ENCODE assay signal across 13 cellular contexts in genomic region chr17:55432358-55433028, GRCh38. TPM values are rescaled to one million over a fixed set of nuclear protein-coding genes. Genes with fewer than 3 reads are reported as not detected.
A peak's percentile ranks its signal among the peaks of the same experiment; 100 is the strongest.
DNase-seq lines count a peak whose midpoint lies in the region; ATAC-seq, FAIRE-seq and TF ChIP-seq lines count a peak whose summit lies in the region.
"Had no signal": no experiment of that assay in that cellular context is flagged by ENCODE, and none has a peak within 500 bp of the region (broad histone marks: within the 10 kb centered on the region; RNA-seq: fewer than 3 reads in every experiment).

No MANE protein-coding gene starts in this region.

- SMC1A ChIA-PET in GM12878 (lab: Charles Lee; ENCODE audit: uncharacterized antibody, unreplicated experiment) = interaction anchor here (0.7 to 17.7 kb wide), 10 partner anchors 8 to 82 kb away, joined by 3 to 359 read pairs (median 4); partner anchors contain the start of gene MMD

- H3K9me3 Mint-ChIP-seq in Calu3 (ENCODE audit: low read depth, unreplicated experiment) = no peaks in the 10 kb centered on the region

- 83% methylated on average over 4 of the region's 4 CpGs for whole genome bisulfite sequencing in GM12878 (ENCODE audit: insufficient coverage, insufficient replicate concordance, low lambda C conversion rate, missing lambda C conversion rate)

- peak overlapping the region; percentile 3; the same call in 1 of the 2 replicates for H2AFZ ChIP-seq in GM12878 (ENCODE audit: control insufficient read depth, low read depth, low read length)

- no peaks in the 10 kb centered on the region for H3K27me3 ChIP-seq in GM12878 (replicated peaks in 1 of 2; ENCODE audit: control insufficient read depth in 2 of 2, insufficient read depth in 2 of 2, low read length in 1 of 2)
- H3K27me3 ChIP-seq in muscle layer of duodenum (ENCODE audit: low read depth, low read length) = no peaks in the 10 kb centered on the region
- H3K27me3 ChIP-seq: dorsolateral prefrontal cortex had no signal

- no peak for ATAC-seq in GM12878

- in situ Hi-C loops in GM12878 (cut with MboI) = no loop called here

- POLR2A ChIA-PET in GM12878 (lab: Charles Lee) = interaction anchor here (1.2 to 6.6 kb wide), 4 partner anchors 12 to 80 kb away, joined by 3 to 106 read pairs (median 6); partner anchors contain the start of gene MMD

- TF ChIP-seq POLR2A in GM12878 (IDR thresholded peaks at IDR 0.05; ENCODE audit: low read depth, low read length) = no peak

- CTCF ChIA-PET in Calu3 (lab: Charles Lee) (interaction anchor here (0.6 to 1.7 kb wide), 3 partner anchors 11 to 318 kb away, joined by 3 to 5 read pairs (median 4); partner anchors contain the start of gene MMD), GM12878 (lab: Yijun Ruan, JAX) (interaction anchor here (0.7 to 1.4 kb wide), 7 partner anchors 13 to 440 kb away, joined by 3 to 5 read pairs (median 3); partner anchors contain the start of gene SMIM36)

- H3K4me2 ChIP-seq in GM12878 (ENCODE audit: control insufficient read depth, insufficient read depth) = no peak overlapping the region

- H4K20me1 ChIP-seq in GM12878 (ENCODE audit: control insufficient read depth, insufficient read depth) = no peaks in the 10 kb centered on the region

- H3K9ac ChIP-seq in GM12878 (ENCODE audit: control insufficient read depth, insufficient read depth, low read length) = no peak overlapping the region

- peaks cover 33% of the 10 kb centered on the region for H3K4me1 ChIP-seq in GM12878 (ENCODE audit: control insufficient read depth, insufficient read depth, low read length)
- H3K4me1 ChIP-seq in muscle layer of duodenum (ENCODE audit: control insufficient read depth in 1 of 2, insufficient read depth in 2 of 2, low read length in 2 of 2) = peaks cover 13 to 22% of the 10 kb centered on the region in 2 donors

- no peak for FAIRE-seq in GM12878 (lab: Jason Lieb, UNC)
- FAIRE-seq in frontal cortex (lab: Jason Lieb, UNC) = no peak

- no peak overlapping the region for H3K4me3 Mint-ChIP-seq in Calu3 (ENCODE audit: low read depth, unreplicated experiment)

- H3K4me3 ChIP-seq in GM12878 = no peak overlapping the region
- no peak overlapping the region for H3K4me3 ChIP-seq in muscle layer of duodenum (ENCODE audit: low read depth in 1 of 2, low read length in 2 of 2)
- H3K4me3 ChIP-seq: dorsolateral prefrontal cortex had no signal

- BruUV-seq in Calu3 (replicated peaks; lab: Mats Ljungman, UMichigan) (no TSS peak), GM12878 (replicated peaks; lab: Mats Ljungman, UMichigan) (no TSS peak)

- no peaks in the 10 kb centered on the region for H3K36me3 ChIP-seq in GM12878 (ENCODE audit: control insufficient read depth in 2 of 2, insufficient read depth in 2 of 2, low read length in 1 of 2)
- no peaks in the 10 kb centered on the region for H3K36me3 ChIP-seq in muscle layer of duodenum (ENCODE audit: control insufficient read depth in 1 of 2, insufficient read depth in 2 of 2, low read length in 2 of 2)

- intact Hi-C loops in Calu3 (cut with micrococcal nuclease; ENCODE audit: unreplicated experiment) (loop anchor here (2.0 to 5.0 kb wide), 2 partner anchors 65 to 82 kb away; no protein-coding TSS in a partner anchor), GM12878 (cut with micrococcal nuclease; ENCODE audit: unreplicated experiment) (no loop called here)

- no peaks in the 10 kb centered on the region for H3K36me3 Mint-ChIP-seq in Calu3 (ENCODE audit: insufficient read depth, unreplicated experiment)

- TF ChIP-seq CTCF in Calu3 (IDR thresholded peaks at IDR 0.05; ENCODE audit: unreplicated experiment) (no peak), GM12878 (IDR thresholded peaks at IDR 0.05 in 2 of 3, conservative IDR thresholded peaks at IDR 0.05 in 1 of 3; ENCODE audit: control insufficient read depth in 2 of 3, extremely low read depth in 1 of 3, insufficient read depth in 1 of 3, low read depth in 3 of 3, low read length in 3 of 3) (no peak)

- DNase-seq in Calu3 (no peak), MV-4-11 (lab: John Stamatoyannopoulos, UW) (peak; percentile 21), GM12878 (ENCODE audit: low read depth, low spot score) (no peak), NCI-H187 treated with DMSO at 0.1 percent for 48 hours (lab: John Stamatoyannopoulos, UW) (no peak), NCI-H1694 (lab: John Stamatoyannopoulos, UW) (no peak), frontal cortex (ENCODE audit: low spot score in 2 of 2) (no peak), NCI-H345 (lab: John Stamatoyannopoulos, UW) (no peak)
- DNase-seq: DMS 273 treated with DMSO at 0.1 percent for 48 hours, dorsolateral prefrontal cortex, midbrain, NCI-H146 had no signal

- peak overlapping the region; percentile 90 for H3K27ac Mint-ChIP-seq in Calu3 (ENCODE audit: unreplicated experiment)

- H3K9me3 ChIP-seq in GM12878 (replicated peaks; ENCODE audit: control insufficient read depth, insufficient read depth, low read length) = no peaks in the 10 kb centered on the region
- H3K9me3 ChIP-seq in muscle layer of duodenum (ENCODE audit: control insufficient read depth in 1 of 2, low read length in 2 of 2) = no peaks in the 10 kb centered on the region

- H3K27ac ChIP-seq in GM12878 (ENCODE audit: control insufficient read depth, insufficient read depth) (peak overlapping the region; percentile 29), muscle layer of duodenum (ENCODE audit: low read length) (peak overlapping the region; percentile 68)
- H3K27ac ChIP-seq: dorsolateral prefrontal cortex, RWPE1 had no signal

- H3K79me2 ChIP-seq in GM12878 (ENCODE audit: control insufficient read depth, insufficient read depth, low read length) = no peaks in the 10 kb centered on the region

- RAD21 ChIA-PET in GM12878 (lab: Charles Lee; ENCODE audit: unreplicated experiment) = interaction anchor here (0.6 to 6.4 kb wide), 4 partner anchors 10 to 81 kb away, joined by 3 to 99 read pairs (median 7); partner anchors contain the start of gene MMD

- no peak for TF ChIP-seq RAD21 in GM12878 (IDR thresholded peaks at IDR 0.05; ENCODE audit: insufficient read depth, low read depth, low read length)

- H3K4me1 Mint-ChIP-seq in Calu3 (ENCODE audit: low read depth, unreplicated experiment) = peaks cover 54% of the 10 kb centered on the region

- no peak for TF ChIP-seq EP300 in GM12878 (IDR thresholded peaks at IDR 0.05; ENCODE audit: borderline replicate concordance in 1 of 2, control insufficient read depth in 1 of 2, low read depth in 2 of 2, low read length in 2 of 2)

- no peaks in the 10 kb centered on the region for H3K27me3 Mint-ChIP-seq in Calu3 (ENCODE audit: unreplicated experiment)

TF ChIP-seq in GM12878, 131 proteins besides CTCF, POLR2A, EP300 and RAD21 (continues in another document):
- TF ChIP-seq TCF7 (IDR thresholded peaks at IDR 0.05; ENCODE audit: borderline replicate concordance) (no peak), ZBTB11 (CRISPR knock-in tag; IDR thresholded peaks at IDR 0.05) (peak; percentile 41; the same call in 1 of the 2 replicates), MAX (IDR thresholded peaks at IDR 0.05; ENCODE audit: low read depth, low read length) (no peak), MEF2B (IDR thresholded peaks at IDR 0.05; ENCODE audit: partially characterized antibody, poor library complexity, severe bottlenecking) (peak; percentile 18), EZH2 (IDR thresholded peaks at IDR 0.05; ENCODE audit: borderline replicate concordance, control insufficient read depth, low read depth, low read length) (no peak)

RNA-seq across cellular contexts. Expression of gene MMD, which starts 10.9 kb away (rescaled TPM):
- total RNA-seq in Calu3 (2022) = 10.2 and 19.2 TPM in 2 replicates
- total RNA-seq in GM12878 (2013; cell fraction: nucleolus; rRNA removed) = 88.8 and 95.5 TPM in 2 replicates
- 22.6 and 28.8 TPM in 2 replicates for total RNA-seq in GM12878 (2014; rRNA removed)
- total RNA-seq in GM12878 (2014; rRNA removed; fragmentation: Illumina TruSeq; extraction: Trizol) = 18.6 and 20.6 TPM in 2 replicates
- total RNA-seq in GM12878 (2021) = 24.2 and 25.2 TPM in 2 replicates
- 5.1 TPM for polyA plus RNA-seq in GM12878 (2011; ENCODE audit: low read depth)
- 46.7 and 53.5 TPM in 2 replicates for polyA plus RNA-seq in GM12878 (2011; rRNA removed)
- polyA plus RNA-seq in GM12878 (2011; cell fraction: cytosol; rRNA removed) = 19.0 and 23.0 TPM in 2 replicates
- 23.6 and 27.5 TPM in 2 replicates for polyA plus RNA-seq in GM12878 (2011; cell fraction: nucleus; rRNA removed)
- 9.9 and 10.8 TPM in 2 replicates for polyA plus RNA-seq in GM12878 (2012)
- 22.1 and 29.2 TPM in 2 replicates for polyA plus RNA-seq in GM12878 (2014; fragmentation: Illumina TruSeq; extraction: Trizol)
- 10 to 100 TPM in 1 of 2 experiments, 1 to 10 TPM in 1; 8.0 to 12.1 TPM for polyA plus RNA-seq in GM12878 (2014; fragmentation: Nextera tagmentation; extraction: Ambion mirVana)
- polyA plus RNA-seq in GM12878 (2014; rRNA removed) = 20.3 and 22.8 TPM in 2 replicates
- polyA plus RNA-seq in GM12878 (2016; fragmentation: Nextera tagmentation; extraction: Ambion mirVana) = 10 to 100 TPM; 23.0 to 24.0 TPM
- 22.3 and 29.7 TPM in 2 replicates for polyA minus RNA-seq in GM12878 (2011; rRNA and poly(A)+ RNA removed)
- 10.5 and 12.4 TPM in 2 replicates for polyA minus RNA-seq in GM12878 (2011; cell fraction: cytosol; rRNA and poly(A)+ RNA removed)
- 27.1 and 30.5 TPM in 2 replicates for polyA minus RNA-seq in GM12878 (2011; cell fraction: nucleus; rRNA and poly(A)+ RNA removed)
- 293 TPM for total RNA-seq in frontal cortex
